Comparison of ENCODE assay signal across 22 cellular contexts in genomic region chr22:22024440-22024839, GRCh38.
"Had no signal": no experiment of that assay in that cellular context is flagged by ENCODE, and none has a peak within 500 bp of the region (broad histone marks: within the 10 kb centered on the region; RNA-seq: fewer than 3 reads in every experiment).

No MANE protein-coding gene starts in this region.

- H3K27ac ChIP-seq: KMS-11, RWPE1 had no signal

- H3K9me3 ChIP-seq: SK-N-SH had no signal

- ATAC-seq: HepG2, Panc1, PC-3 had no signal

- DNase-seq: IMR-90, MV-4-11, NCI-H1048, NCI-H1105, NCI-H1417, NCI-H1436 treated with DMSO at 0.1 percent for 48 hours, NCI-H1694, NCI-H187 treated with DMSO at 0.1 percent for 48 hours, NCI-H2081, NCI-H2107, NCI-H2227 treated with DMSO at 0.1 percent for 48 hours, NCI-H524 treated with DMSO at 0.1 percent for 48 hours, NCI-H69, NCI-H774, PC-3, SHP77, SK-N-SH, T-helper 1 cell had no signal

- FAIRE-seq: HepG2 had no signal

- H3K9ac ChIP-seq: KMS-11, SK-N-SH had no signal

- H3K4me2 ChIP-seq: KMS-11, SK-N-SH had no signal

- H3K9me2 ChIP-seq: SK-N-SH had no signal
